In the genomic region with DNA sequence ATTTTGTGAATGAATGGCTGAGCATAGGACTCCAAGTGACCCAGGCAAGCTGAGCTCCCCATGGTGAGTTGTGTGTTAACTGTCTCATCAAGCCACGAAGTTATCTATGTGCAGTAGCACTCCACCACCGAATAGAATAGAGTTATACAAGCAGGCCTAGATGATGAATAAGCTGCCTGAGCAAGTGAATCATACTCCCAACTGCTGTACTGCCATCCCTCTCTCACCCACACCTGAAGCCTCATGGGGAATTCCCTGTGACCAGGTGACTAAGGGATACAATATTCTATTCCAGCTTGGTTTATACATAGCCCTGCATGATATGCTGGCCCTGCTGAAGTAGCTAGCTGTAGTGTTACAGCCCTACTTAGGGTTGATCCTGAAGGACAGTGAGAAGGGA, we compare ENCODE assay signal across 11 cellular contexts. TPM values are rescaled to one million over a fixed set of nuclear protein-coding genes. Genes with fewer than 3 reads are reported as not detected.
DNase-seq lines count a peak whose midpoint lies in the region; ATAC-seq and TF ChIP-seq lines count a peak whose summit lies in the region.
"Had no signal": no experiment of that assay in that cellular context is flagged by ENCODE, and none has a peak within 500 bp of the region (broad histone marks: within the 10 kb centered on the region; RNA-seq: fewer than 3 reads in every experiment).

No MANE protein-coding gene starts in this region.

- intact Hi-C loops in thyroid gland (cut with DNase I) = no loop called here

- TF ChIP-seq POLR2A in thyroid gland (IDR thresholded peaks at IDR 0.05) = no peak

- H3K9ac ChIP-seq in smooth muscle cell (ENCODE audit: low read depth) = no peak overlapping the region

- H3K27me3 ChIP-seq in smooth muscle cell (ENCODE audit: low read depth) (no peaks in the 10 kb centered on the region), thyroid gland (no peaks in the 10 kb centered on the region)

- H2AFZ ChIP-seq in smooth muscle cell (ENCODE audit: low read depth) = no peak overlapping the region

- no peak overlapping the region for H3K4me2 ChIP-seq in smooth muscle cell

- H3F3A ChIP-seq in smooth muscle cell (ENCODE audit: low read depth) = no peaks in the 10 kb centered on the region

- H3K27ac ChIP-seq in smooth muscle cell (ENCODE audit: low read depth) = peak overlapping the region; percentile 52
- H3K27ac ChIP-seq in thyroid gland = no peak overlapping the region
- H3K27ac ChIP-seq: coronary artery had no signal

- DNase-seq in EL = peak; percentile 37
- DNase-seq in M059J (ENCODE audit: low read depth) = peak; percentile 70
- DNase-seq in choroid plexus epithelial cell (ENCODE audit: low read depth) = peak; percentile 23
- DNase-seq in smooth muscle cell (lab: John Stamatoyannopoulos, UW; ENCODE audit: unreplicated experiment) = no peak
- DNase-seq in thyroid gland = no peak
- DNase-seq: MM.1S, NCI-H446 treated with DMSO at 0.1 percent for 48 hours, occipital lobe had no signal

- ATAC-seq in GM21367 (IDR thresholded peaks at IDR 0.05; ENCODE audit: unreplicated experiment) (no peak), GM19463 (IDR thresholded peaks at IDR 0.05; ENCODE audit: unreplicated experiment) (no peak)

- H3K4me1 ChIP-seq in smooth muscle cell (ENCODE audit: low read depth) = no peaks in the 10 kb centered on the region
- H3K4me1 ChIP-seq in thyroid gland = no peaks in the 10 kb centered on the region

- no peaks in the 10 kb centered on the region for H3K9me3 ChIP-seq in smooth muscle cell (replicated peaks; ENCODE audit: low read depth)
- H3K9me3 ChIP-seq in thyroid gland = no peaks in the 10 kb centered on the region

- H3K4me3 ChIP-seq in choroid plexus epithelial cell (ENCODE audit: low read depth, low read length) = no peak overlapping the region
- no peak overlapping the region for H3K4me3 ChIP-seq in smooth muscle cell
- no peak overlapping the region for H3K4me3 ChIP-seq in thyroid gland (replicated peaks in 1 of 3)
- H3K4me3 ChIP-seq: coronary artery had no signal

- WGBS in smooth muscle cell (ENCODE audit: low lambda C conversion rate) = 55% methylated on average over 2 of the region's 2 CpGs
- WGBS in thyroid gland, 2 donors = 76 to 77% methylated on average over 2 of the region's 2 CpGs

- H3K36me3 ChIP-seq in smooth muscle cell (ENCODE audit: low read depth) = no peaks in the 10 kb centered on the region
- no peaks in the 10 kb centered on the region for H3K36me3 ChIP-seq in thyroid gland

- no peak for TF ChIP-seq CTCF in choroid plexus epithelial cell (conservative IDR thresholded peaks at IDR 0.05; ENCODE audit: low read depth, low read length)
- no peak for TF ChIP-seq CTCF in smooth muscle cell (IDR thresholded peaks at IDR 0.05; ENCODE audit: borderline replicate concordance, insufficient read depth, poor library complexity, severe bottlenecking)
- no peak for TF ChIP-seq CTCF in thyroid gland (IDR thresholded peaks at IDR 0.05)

- no peaks in the 10 kb centered on the region for H3K79me2 ChIP-seq in smooth muscle cell (ENCODE audit: low read depth)

- no peaks in the 10 kb centered on the region for H4K20me1 ChIP-seq in smooth muscle cell (ENCODE audit: low read depth)

RNA-seq across cellular contexts. Expression of gene KDM5C, which starts 38.6 kb away (rescaled TPM):
- total RNA-seq in M059J (2014; rRNA removed; shearing (Covaris generic)) = 75.3 and 94.5 TPM in 2 replicates
- 183 and 191 TPM in 2 replicates for total RNA-seq in smooth muscle cell
- polyA plus RNA-seq in smooth muscle cell = 78.7 and 80.2 TPM in 2 replicates
- total RNA-seq in thyroid gland = 100 to 1,000 TPM in 3 of 4 donors, 10 to 100 TPM in 1; 99.7 to 178 (median 114) TPM

Comparison
In these comparisons a context has a peak if more than half of its experiments do, and no peak if none do; other contexts are left out.
1. DNase-seq: peak in EL (single experiment), M059J (single experiment) and choroid plexus epithelial cell (single experiment); none in smooth muscle cell (single experiment) and thyroid gland (0 of 2).